Comparison of ENCODE assay signal across 17 cellular contexts in genomic region chr5:43412151-43412550, GRCh38. TPM values are rescaled to one million over a fixed set of nuclear protein-coding genes. Genes with fewer than 3 reads are reported as not detected.
A peak's percentile ranks its signal among the peaks of the same experiment; 100 is the strongest.
DNase-seq lines count a peak whose midpoint lies in the region; ATAC-seq and TF ChIP-seq lines count a peak whose summit lies in the region.
"Had no signal": no experiment of that assay in that cellular context is flagged by ENCODE, and none has a peak within 500 bp of the region (broad histone marks: within the 10 kb centered on the region; RNA-seq: fewer than 3 reads in every experiment).

TSS of gene CCL28 (minus strand) at chr5:43412391. CDS start at chr5:43412316, 75 bp downstream.

- ATAC-seq in activated CD8-positive, alpha-beta memory T cell treated with anti-CD3 and anti-CD28 coated beads, Interleukin-2, amount 10 ng/mL, durations not matched to agents 7 days and 5 days, result no peak
- peak; percentile 81 for ATAC-seq in left colon
- ATAC-seq: GM12878, heart left ventricle had no signal

- H3K4me1 Mint-ChIP-seq in activated CD8-positive, alpha-beta memory T cell treated with anti-CD3 and anti-CD28 coated beads, Interleukin-2, amount 10 ng/mL, durations not matched to agents 7 days and 5 days, result no peaks in the 10 kb centered on the region

- H3K27me3 Mint-ChIP-seq in activated CD8-positive, alpha-beta memory T cell treated with anti-CD3 and anti-CD28 coated beads, Interleukin-2, amount 10 ng/mL, durations not matched to agents 7 days and 5 days, result peaks cover 3% of the 10 kb centered on the region

- no peak within 1 kb of the TSS for H3K4me3 Mint-ChIP-seq in activated CD8-positive, alpha-beta memory T cell treated with anti-CD3 and anti-CD28 coated beads, Interleukin-2, amount 10 ng/mL, durations not matched to agents 7 days and 5 days
- H3K4me3 Mint-ChIP-seq: HFFc6 had no signal

- no peaks in the 10 kb centered on the region for H3K27me3 ChIP-seq in spleen (replicated peaks in 1 of 7)
- H3K27me3 ChIP-seq: heart left ventricle, MG63, testis had no signal

- no peak for TF ChIP-seq CTCF in spleen (IDR thresholded peaks at IDR 0.05 in 8 of 11, conservative IDR thresholded peaks at IDR 0.05 in 3 of 11)

- no peaks in the 10 kb centered on the region for H3K4me1 ChIP-seq in spleen
- H3K4me1 ChIP-seq: heart left ventricle, testis had no signal

- DNase-seq in activated CD8-positive, alpha-beta memory T cell treated with anti-CD3 and anti-CD28 coated beads, Interleukin-2, amount 10 ng/mL, durations not matched to agents 7 days and 5 days, result no peak
- DNase-seq in activated CD8-positive, alpha-beta memory T cell treated with anti-CD3 and anti-CD28 coated beads for 24 hours, result no peak
- DNase-seq in NCI-H69 (lab: John Stamatoyannopoulos, UW), result peak; percentile 30
- peak; percentile 83 for DNase-seq in left colon
- no peak for DNase-seq in spleen
- no peak for DNase-seq in posterior vena cava (ENCODE audit: low spot score)
- no peak for DNase-seq in NCI-H526 (lab: John Stamatoyannopoulos, UW)
- no peak for DNase-seq in medulla oblongata (ENCODE audit: extremely low spot score)
- DNase-seq: activated gamma-delta T cell, GDM1, heart left ventricle, HFFc6, MG63, NCI-H1694, testis had no signal

- WGBS in spleen, 5 donors, result 70 to 86% (median 79%) methylated on average over 6 of the region's 6 CpGs

- no peaks in the 10 kb centered on the region for H3K36me3 ChIP-seq in spleen
- H3K36me3 ChIP-seq: heart left ventricle, MG63 had no signal

- H3K4me3 ChIP-seq in spleen, result no peak within 1 kb of the TSS
- H3K4me3 ChIP-seq: GM12878, heart left ventricle, MG63, smooth muscle cell, testis had no signal

- no peaks in the 10 kb centered on the region for H3K9me3 Mint-ChIP-seq in activated CD8-positive, alpha-beta memory T cell treated with anti-CD3 and anti-CD28 coated beads, Interleukin-2, amount 10 ng/mL, durations not matched to agents 7 days and 5 days (ENCODE audit: low read depth)
- H3K9me3 Mint-ChIP-seq: HFFc6 had no signal

- no peaks in the 10 kb centered on the region for H3K36me3 Mint-ChIP-seq in activated CD8-positive, alpha-beta memory T cell treated with anti-CD3 and anti-CD28 coated beads, Interleukin-2, amount 10 ng/mL, durations not matched to agents 7 days and 5 days

- CTCF ChIA-PET in activated CD8-positive, alpha-beta memory T cell treated with anti-CD3 and anti-CD28 coated beads, Interleukin-2, amount 10 ng/mL, durations not matched to agents 7 days and 5 days (lab: Charles Lee), result interaction anchor here (1.0 kb wide), 1 partner anchor 22 kb away, joined by 3 read pairs; no protein-coding TSS in a partner anchor

- no peak within 1 kb of the TSS for H3K27ac ChIP-seq in spleen
- H3K27ac ChIP-seq: heart left ventricle, testis had no signal

- intact Hi-C loops in left colon (cut with DNase I, micrococcal nuclease), result no loop called here
- intact Hi-C loops in spleen (cut with DNase I; ENCODE audit: low total_unique reads), result no loop called here
- intact Hi-C loops in posterior vena cava (cut with DNase I), result no loop called here

- peaks cover 0 to under 1% (median 0%) of the 10 kb centered on the region in 8 donors for H3K9me3 ChIP-seq in spleen
- H3K9me3 ChIP-seq: MG63, testis had no signal

- no peak within 1 kb of the TSS for H3K27ac Mint-ChIP-seq in activated CD8-positive, alpha-beta memory T cell treated with anti-CD3 and anti-CD28 coated beads, Interleukin-2, amount 10 ng/mL, durations not matched to agents 7 days and 5 days
- H3K27ac Mint-ChIP-seq: HFFc6 had no signal

- no peak for TF ChIP-seq POLR2A in spleen (IDR thresholded peaks at IDR 0.05)

RNA-seq across cellular contexts. Expression of gene CCL28, which starts in this region (rescaled TPM):
- total RNA-seq in activated CD8-positive, alpha-beta memory T cell treated with anti-CD3 and anti-CD28 coated beads, Interleukin-2, amount 10 ng/mL, durations not matched to agents 7 days and 5 days, result 10 to 100 TPM; 10.0 to 11.6 TPM
- 100 to 1,000 TPM in 1 of 2 donors, 10 to 100 TPM in 1; 97.0 to 144 TPM for total RNA-seq in left colon
- total RNA-seq in spleen, result 10 to 100 TPM in 6 of 7 donors, 1 to 10 TPM in 1; 7.2 to 17.1 (median 13.1) TPM
- polyA plus RNA-seq in spleen, result 1 to 10 TPM; 3.7 to 4.9 (median 4.0) TPM
- total RNA-seq in posterior vena cava, result 1 to 10 TPM; 4.0 to 4.8 TPM
- polyA plus RNA-seq: smooth muscle cell had no signal

Comparison
In these comparisons a context has a peak if more than half of its experiments do, and no peak if none do; other contexts are left out.
1. RNA of gene CCL28 (total RNA-seq): 97.0 to 144 TPM in left colon; 7.2 to 17.1 TPM in spleen, 10.0 to 11.6 TPM in activated CD8-positive, alpha-beta memory T cell treated with anti-CD3 and anti-CD28 coated beads, Interleukin-2, amount 10 ng/mL, durations not matched to agents 7 days and 5 days and 4.0 to 4.8 TPM in posterior vena cava; every median in the first group is over 4 times any median in the second.
2. DNase-seq: peak in NCI-H69 (single experiment) and left colon (2 of 2); none in activated CD8-positive, alpha-beta memory T cell treated with anti-CD3 and anti-CD28 coated beads, Interleukin-2, amount 10 ng/mL, durations not matched to agents 7 days and 5 days (single experiment), activated CD8-positive, alpha-beta memory T cell treated with anti-CD3 and anti-CD28 coated beads for 24 hours (single experiment), spleen (single experiment), posterior vena cava (single experiment), NCI-H526 (0 of 2) and medulla oblongata (single experiment).